ENCODE assay signal across 8 cellular contexts in the genomic region with DNA sequence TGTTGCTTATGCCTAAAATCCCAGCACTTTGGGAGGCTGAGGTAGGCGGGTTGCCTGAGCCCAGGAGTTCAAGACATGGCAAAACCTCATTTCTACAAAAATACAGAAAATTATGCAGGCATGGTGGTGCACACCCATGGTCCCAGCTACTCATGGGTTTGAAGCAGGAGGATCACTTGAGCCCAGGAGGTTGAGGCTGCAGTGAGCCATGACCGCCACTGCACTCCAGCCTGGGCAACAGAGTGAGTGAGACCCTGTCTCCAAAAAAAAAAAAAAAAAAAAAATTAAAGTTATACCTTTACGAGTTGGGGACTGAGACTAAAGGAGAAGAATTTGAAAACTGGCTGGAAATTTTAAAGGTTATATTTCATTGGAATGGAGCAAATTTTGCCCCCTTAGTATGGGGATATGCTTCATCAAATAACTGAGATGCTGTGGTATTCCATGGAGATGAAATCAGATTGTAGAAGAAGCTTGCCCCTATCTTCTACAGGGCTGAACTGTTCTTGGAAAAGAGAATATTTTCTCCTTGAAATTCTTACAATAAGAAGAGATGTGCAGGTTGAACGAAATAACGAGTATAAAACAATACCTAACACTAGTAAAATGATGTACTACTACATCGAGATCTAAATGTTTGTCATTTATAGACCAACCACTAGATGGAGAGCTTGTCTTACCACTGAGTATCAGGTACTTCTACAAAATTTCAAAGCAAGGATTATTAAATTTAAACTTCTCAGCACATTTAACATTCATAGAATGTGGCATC. TPM values are rescaled to one million over a fixed set of nuclear protein-coding genes. Genes with fewer than 3 reads are reported as not detected.
DNase-seq lines count a peak whose midpoint lies in the region; ATAC-seq, FAIRE-seq and TF ChIP-seq lines count a peak whose summit lies in the region.

No MANE protein-coding gene starts in this region.

- H3K4me1 ChIP-seq in right lobe of liver: no peaks in the 10 kb centered on the region

- peak; percentile 45 for TF ChIP-seq CTCF in bronchial epithelial cell (IDR thresholded peaks at IDR 0.05; ENCODE audit: insufficient read depth, low read length, severe bottlenecking)
- peak; percentile 65 to 71 (median 68) for TF ChIP-seq CTCF in right lobe of liver (IDR thresholded peaks at IDR 0.05)

- TF ChIP-seq POLR2A in right lobe of liver (IDR thresholded peaks at IDR 0.05): no peak

- H3K9me3 ChIP-seq in right lobe of liver: no peaks in the 10 kb centered on the region

- H3K27me3 ChIP-seq in bronchial epithelial cell (ENCODE audit: control insufficient read depth, insufficient read depth, low read length) (no peaks in the 10 kb centered on the region), right lobe of liver (no peaks in the 10 kb centered on the region)

- H3K36me3 ChIP-seq in bronchial epithelial cell (ENCODE audit: control insufficient read depth, insufficient read depth, low read length): no peaks in the 10 kb centered on the region
- peaks cover 0 to 2% (median 0%) of the 10 kb centered on the region in 4 donors for H3K36me3 ChIP-seq in right lobe of liver

- H3K27ac ChIP-seq in right lobe of liver: no peak overlapping the region

- ATAC-seq in GM18907 (IDR thresholded peaks at IDR 0.05; ENCODE audit: unreplicated experiment) (peak; percentile 78), HG03460 (IDR thresholded peaks at IDR 0.05; ENCODE audit: unreplicated experiment) (peak; percentile 63), right lobe of liver (peak; percentile 70 to 81 (median 78)), HG03025 (IDR thresholded peaks at IDR 0.05; ENCODE audit: low FRiP score, unreplicated experiment) (no peak)

- intact Hi-C loops in right lobe of liver (cut with DNase I): no loop called here

- DNase-seq in CMK (ENCODE audit: low read depth) (peak; percentile 30), NCI-H82 treated with DMSO at 0.1 percent for 48 hours (lab: John Stamatoyannopoulos, UW; ENCODE audit: unreplicated experiment) (peak; percentile 75), bronchial epithelial cell (ENCODE audit: low read depth) (peak; percentile 59), right lobe of liver (no peak), HuH-7.5 (ENCODE audit: low spot score) (no peak)

- FAIRE-seq in bronchial epithelial cell (lab: Jason Lieb, UNC): no peak

- H3K4me3 ChIP-seq in bronchial epithelial cell (ENCODE audit: low read depth, low read length): no peak overlapping the region
- H3K4me3 ChIP-seq in right lobe of liver: no peak overlapping the region

- WGBS in right lobe of liver (ENCODE audit: insufficient coverage, low coverage, low lambda C conversion rate, missing lambda C conversion rate): 33% methylated on average over 5 of the region's 6 CpGs

RNA-seq across cellular contexts. Expression of a gene that starts 34.9 kb away (rescaled TPM):
- 4.5 and 11.5 TPM in 2 replicates for total RNA-seq in bronchial epithelial cell
- total RNA-seq in right lobe of liver: 1 to 10 TPM; 6.2 to 9.3 (median 8.3) TPM

Comparison
In these comparisons a context has a peak if more than half of its experiments do, and no peak if none do; other contexts are left out.
1. DNase-seq: peak in CMK (single experiment), NCI-H82 treated with DMSO at 0.1 percent for 48 hours (single experiment) and bronchial epithelial cell (single experiment); none in right lobe of liver (0 of 3) and HuH-7.5 (single experiment).